In the genomic region with DNA sequence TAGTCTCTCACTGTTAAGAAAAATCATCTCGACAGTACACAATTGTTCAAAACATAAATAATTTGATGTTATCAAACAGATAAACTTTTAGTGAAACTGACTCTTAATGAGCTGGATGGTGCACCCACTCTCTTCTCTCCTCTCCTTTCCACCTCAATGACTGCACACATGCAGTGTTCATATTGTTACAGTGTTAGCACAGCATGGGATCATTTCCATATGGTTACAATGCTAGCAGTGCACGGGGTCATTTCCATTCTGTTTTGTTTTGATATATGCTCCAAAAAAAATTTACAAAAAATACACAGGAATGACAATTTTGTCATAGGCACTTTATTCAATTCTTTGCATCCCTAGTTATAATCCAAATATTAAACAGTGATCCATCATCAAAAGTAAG, we compare ENCODE assay signal across 16 cellular contexts. TPM values are rescaled to one million over a fixed set of nuclear protein-coding genes. Genes with fewer than 3 reads are reported as not detected.
A peak's percentile ranks its signal among the peaks of the same experiment; 100 is the strongest.
DNase-seq lines count a peak whose midpoint lies in the region; ATAC-seq and TF ChIP-seq lines count a peak whose summit lies in the region.
"Had no signal": no experiment of that assay in that cellular context is flagged by ENCODE, and none has a peak within 500 bp of the region (broad histone marks: within the 10 kb centered on the region; RNA-seq: fewer than 3 reads in every experiment).

No MANE protein-coding gene starts in this region.

- no peaks in the 10 kb centered on the region for H3K4me1 ChIP-seq in breast epithelium
- peaks cover 49% of the 10 kb centered on the region for H3K4me1 ChIP-seq in OCI-LY7 (ENCODE audit: insufficient read depth, low read length, poor library complexity, severe bottlenecking)
- peaks cover 34% of the 10 kb centered on the region for H3K4me1 ChIP-seq in lower lobe of right lung

- H3K9me2 ChIP-seq in OCI-LY7 (ENCODE audit: insufficient read depth, low read length) = no peaks in the 10 kb centered on the region

- H3K27me3 ChIP-seq in breast epithelium = peaks cover 0 to 44% of the 10 kb centered on the region in 2 donors
- H3K27me3 ChIP-seq in lower lobe of right lung (ENCODE audit: low read depth) = peaks cover 86% of the 10 kb centered on the region

- H2AFZ ChIP-seq in OCI-LY7 (ENCODE audit: low read length) = no peak overlapping the region

- H4K20me1 ChIP-seq in OCI-LY7 (ENCODE audit: insufficient read depth, low read length) = peaks cover 4% of the 10 kb centered on the region

- TF ChIP-seq CTCF in MCF 10A (IDR thresholded peaks at IDR 0.05; ENCODE audit: unreplicated experiment) (no peak), breast epithelium (IDR thresholded peaks at IDR 0.05) (no peak), OCI-LY7 (conservative IDR thresholded peaks at IDR 0.05; ENCODE audit: low read length) (no peak), lower lobe of right lung (IDR thresholded peaks at IDR 0.05) (no peak), GM10266 (IDR thresholded peaks at IDR 0.05; ENCODE audit: control insufficient read depth, insufficient read depth, low read depth, missing control alignments) (no peak)

- H3K9me3 ChIP-seq in breast epithelium (no peaks in the 10 kb centered on the region), OCI-LY7 (ENCODE audit: low read length) (no peaks in the 10 kb centered on the region), lower lobe of right lung (no peaks in the 10 kb centered on the region)
- H3K9me3 ChIP-seq: esophagus muscularis mucosa had no signal

- H3K27ac Mint-ChIP-seq in MCF 10A (ENCODE audit: low read depth, unreplicated experiment) (peak overlapping the region; percentile 7), immature natural killer cell (peak overlapping the region in 1 of 6 donors; percentile 73)

- H3K9me3 Mint-ChIP-seq in MCF 10A (ENCODE audit: unreplicated experiment) (no peaks in the 10 kb centered on the region), immature natural killer cell (no peaks in the 10 kb centered on the region)

- H3K27me3 Mint-ChIP-seq in MCF 10A (ENCODE audit: insufficient read depth, unreplicated experiment) (peaks cover 18% of the 10 kb centered on the region), immature natural killer cell (ENCODE audit: low read depth in 3 of 3) (peaks cover 20 to 33% (median 22%) of the 10 kb centered on the region in 3 donors)

- peaks cover 20% of the 10 kb centered on the region for H3K4me1 Mint-ChIP-seq in MCF 10A (ENCODE audit: insufficient read depth, unreplicated experiment)
- H3K4me1 Mint-ChIP-seq in immature natural killer cell = peaks cover 72 to 82% of the 10 kb centered on the region in 2 donors

- H3K4me3 Mint-ChIP-seq in MCF 10A (ENCODE audit: unreplicated experiment) = peak overlapping the region; percentile 27
- H3K4me3 Mint-ChIP-seq in immature natural killer cell = peak overlapping the region; percentile 13 to 64 (median 50)

- ATAC-seq in HG03520 (IDR thresholded peaks at IDR 0.05; ENCODE audit: unreplicated experiment) (no peak), lower lobe of right lung (no peak)
- ATAC-seq: left ventricle myocardium superior had no signal

- H3K27ac ChIP-seq in breast epithelium (no peak overlapping the region), OCI-LY7 (ENCODE audit: low read depth, low read length, poor library complexity, severe bottlenecking) (peak overlapping the region; percentile 45), lower lobe of right lung (no peak overlapping the region)
- H3K27ac ChIP-seq: cardiac muscle cell, esophagus muscularis mucosa, HL-60 had no signal

- H3K4me3 ChIP-seq in breast epithelium (no peak overlapping the region), OCI-LY7 (ENCODE audit: low read depth, low read length, poor library complexity, severe bottlenecking) (peak overlapping the region; percentile 95), lower lobe of right lung (no peak overlapping the region)
- H3K4me3 ChIP-seq: cardiac muscle cell, esophagus muscularis mucosa had no signal

- H3K4me2 ChIP-seq in OCI-LY7 (ENCODE audit: low read length) = peak overlapping the region; percentile 91

- POLR2A ChIA-PET in MCF 10A (lab: Yijun Ruan, JAX) = interaction anchor here (0.7 to 8.2 kb wide), 5 partner anchors 12 to 308 kb away, joined by 3 to 182 read pairs (median 4); a partner anchor contains a TSS
- POLR2A ChIA-PET in OCI-LY7 (lab: Charles Lee) = interaction anchor here (0.6 to 7.9 kb wide), 3 partner anchors 18 to 1710 kb away, joined by 3 to 74 read pairs (median 12); no protein-coding TSS in a partner anchor

- CTCF ChIA-PET in MCF 10A (lab: Yijun Ruan, JAX) (interaction anchor here (0.7 kb wide), 1 partner anchor 16 kb away, joined by 3 read pairs; no protein-coding TSS in a partner anchor), OCI-LY7 (lab: Charles Lee; ENCODE audit: unreplicated experiment) (no interaction called here)

- peaks cover 59% of the 10 kb centered on the region for H3K79me2 ChIP-seq in OCI-LY7 (ENCODE audit: insufficient read depth, low read depth, low read length)

- no peak for DNase-seq in MCF 10A (ENCODE audit: unreplicated experiment)
- no peak for DNase-seq in breast epithelium (ENCODE audit: low spot score in 2 of 2)
- no peak for DNase-seq in OCI-LY7 (ENCODE audit: low spot score)
- no peak for DNase-seq in immature natural killer cell
- DNase-seq in lower lobe of right lung = no peak
- DNase-seq in GM10266 (ENCODE audit: extremely low spot score) = no peak
- DNase-seq: left ventricle myocardium superior; MV-4-11; posterior cingulate gyrus; stimulated activated CD4-positive, alpha-beta T cell treated with anti-CD3 and anti-CD28 coated beads, Interleukin-2, amount 100 ng/mL, for 48 hours had no signal

- H3K36me3 ChIP-seq in breast epithelium (no peaks in the 10 kb centered on the region), OCI-LY7 (ENCODE audit: insufficient read depth, low read length) (no peaks in the 10 kb centered on the region), lower lobe of right lung (no peaks in the 10 kb centered on the region)
- H3K36me3 ChIP-seq: cardiac muscle cell, esophagus muscularis mucosa had no signal

- no TSS peak for BruUV-seq in MCF 10A (replicated peaks; lab: Mats Ljungman, UMichigan)
- BruUV-seq in OCI-LY7 (replicated peaks; lab: Mats Ljungman, UMichigan) = no TSS peak

- intact Hi-C loops in MCF 10A (cut with micrococcal nuclease) = no loop called here
- intact Hi-C loops in breast epithelium (cut with DNase I; ENCODE audit: low total_unique reads) = no loop called here
- intact Hi-C loops in OCI-LY7 (cut with micrococcal nuclease; ENCODE audit: unreplicated experiment) = no loop called here
- intact Hi-C loops in lower lobe of right lung (cut with DNase I) = no loop called here

- TF ChIP-seq POLR2A in breast epithelium (IDR thresholded peaks at IDR 0.05) = no peak

- H3K36me3 Mint-ChIP-seq in MCF 10A (ENCODE audit: insufficient read depth, unreplicated experiment) (peaks cover 25% of the 10 kb centered on the region), immature natural killer cell (no peaks in the 10 kb centered on the region)

RNA-seq across cellular contexts. Expression of a gene that starts 26.4 kb away (rescaled TPM):
- total RNA-seq in MCF 10A (2022) (167 and 244 TPM in 2 replicates), breast epithelium (10 to 100 TPM; 26.9 to 33.7 (median 33.1) TPM), OCI-LY7 (2022) (478 and 484 TPM in 2 replicates), lower lobe of right lung (79.8 TPM)
- total RNA-seq in OCI-LY7 (2014; rRNA removed; shearing (Covaris generic)) = 257 and 351 TPM in 2 replicates
- 10 to 100 TPM; 13.9 to 42.4 (median 24.8) TPM for polyA plus RNA-seq in immature natural killer cell

RNA-seq across cellular contexts. Expression of a gene that starts 44.2 kb away (rescaled TPM):
- total RNA-seq in MCF 10A (2022) = not detected in 2 replicates
- 1 to 10 TPM in 2 of 3 donors, not detected in 1; 7.3 to 9.5 TPM for total RNA-seq in breast epithelium
- 0.13 TPM in 1 of 2 replicates, not detected in the other for total RNA-seq in OCI-LY7 (2014; rRNA removed; shearing (Covaris generic))
- total RNA-seq in OCI-LY7 (2022) = not detected in 2 replicates
- polyA plus RNA-seq in immature natural killer cell = 1 to 10 TPM in 1 of 3 donors, under 1 TPM in 1, not detected in 1; 0.53 to 1.7 TPM
- 2.6 TPM for total RNA-seq in lower lobe of right lung
- total RNA-seq: esophagus muscularis mucosa, H4, RPMI7951 had no signal

RNA-seq across cellular contexts. Expression of a gene that starts 54.2 kb away (rescaled TPM):
- total RNA-seq in MCF 10A (2022) = 56.5 and 60.3 TPM in 2 replicates
- 10 to 100 TPM; 17.0 to 17.7 (median 17.3) TPM for total RNA-seq in breast epithelium
- 26.7 and 30.0 TPM in 2 replicates for total RNA-seq in OCI-LY7 (2014; rRNA removed; shearing (Covaris generic))
- total RNA-seq in OCI-LY7 (2022) = 57.4 and 60.8 TPM in 2 replicates
- 10 to 100 TPM in 2 of 3 donors, 1 to 10 TPM in 1; 8.8 to 27.3 (median 10.7) TPM for polyA plus RNA-seq in immature natural killer cell
- total RNA-seq in lower lobe of right lung = 26.2 TPM
